2 cellular contexts compared by ENCODE assay signal in the genomic region with DNA sequence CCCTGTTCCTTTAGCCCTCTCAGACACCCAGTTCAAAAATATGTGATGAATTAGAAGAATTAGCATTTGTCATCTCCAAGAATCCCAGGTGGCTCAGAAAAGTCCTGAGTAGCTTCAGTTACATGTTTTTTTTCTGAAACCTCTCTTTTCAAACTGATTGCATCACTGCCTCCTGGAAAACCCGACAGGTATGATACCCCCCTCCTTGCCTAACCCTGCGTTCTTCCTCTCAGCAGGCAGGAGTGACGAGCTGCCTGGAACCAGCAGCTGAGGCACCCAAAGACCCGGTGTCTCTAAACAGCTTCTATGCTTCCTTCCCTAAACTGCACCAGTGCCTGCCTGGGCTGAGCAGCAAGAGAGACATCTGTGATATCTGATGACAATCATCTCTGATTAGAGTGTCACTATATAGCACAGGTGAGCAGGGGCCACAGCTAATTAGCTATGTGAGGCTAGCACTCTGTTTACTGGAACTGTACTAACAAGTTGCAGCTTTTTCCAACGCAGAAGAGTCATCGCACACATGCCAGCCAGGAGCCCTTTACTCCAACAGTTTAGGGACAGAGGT.
TF ChIP-seq lines count a peak whose summit lies in the region.

No MANE protein-coding gene starts in this region.

TF ChIP-seq in H1, 55 proteins besides CTCF, POLR2A, EP300 and RAD21 (continued from another document):
- TF ChIP-seq, protein P1, sequence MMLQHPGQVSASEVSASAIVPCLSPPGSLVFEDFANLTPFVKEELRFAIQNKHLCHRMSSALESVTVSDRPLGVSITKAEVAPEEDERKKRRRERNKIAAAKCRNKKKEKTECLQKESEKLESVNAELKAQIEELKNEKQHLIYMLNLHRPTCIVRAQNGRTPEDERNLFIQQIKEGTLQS (IDR thresholded peaks at IDR 0.05; ENCODE audit: insufficient read depth, low read depth, low read length) = peak; percentile 29; the same call in 1 of the 2 replicates
- no peak for TF ChIP-seq CBX8 (IDR thresholded peaks at IDR 0.05; ENCODE audit: borderline replicate concordance, low read depth, low read length)

TF ChIP-seq in neural cell, 6 proteins besides CTCF, POLR2A, EP300 and RAD21:
- TF ChIP-seq, protein P2, sequence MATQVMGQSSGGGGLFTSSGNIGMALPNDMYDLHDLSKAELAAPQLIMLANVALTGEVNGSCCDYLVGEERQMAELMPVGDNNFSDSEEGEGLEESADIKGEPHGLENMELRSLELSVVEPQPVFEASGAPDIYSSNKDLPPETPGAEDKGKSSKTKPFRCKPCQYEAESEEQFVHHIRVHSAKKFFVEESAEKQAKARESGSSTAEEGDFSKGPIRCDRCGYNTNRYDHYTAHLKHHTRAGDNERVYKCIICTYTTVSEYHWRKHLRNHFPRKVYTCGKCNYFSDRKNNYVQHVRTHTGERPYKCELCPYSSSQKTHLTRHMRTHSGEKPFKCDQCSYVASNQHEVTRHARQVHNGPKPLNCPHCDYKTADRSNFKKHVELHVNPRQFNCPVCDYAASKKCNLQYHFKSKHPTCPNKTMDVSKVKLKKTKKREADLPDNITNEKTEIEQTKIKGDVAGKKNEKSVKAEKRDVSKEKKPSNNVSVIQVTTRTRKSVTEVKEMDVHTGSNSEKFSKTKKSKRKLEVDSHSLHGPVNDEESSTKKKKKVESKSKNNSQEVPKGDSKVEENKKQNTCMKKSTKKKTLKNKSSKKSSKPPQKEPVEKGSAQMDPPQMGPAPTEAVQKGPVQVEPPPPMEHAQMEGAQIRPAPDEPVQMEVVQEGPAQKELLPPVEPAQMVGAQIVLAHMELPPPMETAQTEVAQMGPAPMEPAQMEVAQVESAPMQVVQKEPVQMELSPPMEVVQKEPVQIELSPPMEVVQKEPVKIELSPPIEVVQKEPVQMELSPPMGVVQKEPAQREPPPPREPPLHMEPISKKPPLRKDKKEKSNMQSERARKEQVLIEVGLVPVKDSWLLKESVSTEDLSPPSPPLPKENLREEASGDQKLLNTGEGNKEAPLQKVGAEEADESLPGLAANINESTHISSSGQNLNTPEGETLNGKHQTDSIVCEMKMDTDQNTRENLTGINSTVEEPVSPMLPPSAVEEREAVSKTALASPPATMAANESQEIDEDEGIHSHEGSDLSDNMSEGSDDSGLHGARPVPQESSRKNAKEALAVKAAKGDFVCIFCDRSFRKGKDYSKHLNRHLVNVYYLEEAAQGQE (IDR thresholded peaks at IDR 0.05; ENCODE audit: borderline replicate concordance) = no peak
- TF ChIP-seq SMC3 (conservative IDR thresholded peaks at IDR 0.05; ENCODE audit: poor library complexity) = no peak
TF ChIP-seq in neural cell: peak in this region for 0.
